ENCODE assay signal across 27 cellular contexts in the genomic region with DNA sequence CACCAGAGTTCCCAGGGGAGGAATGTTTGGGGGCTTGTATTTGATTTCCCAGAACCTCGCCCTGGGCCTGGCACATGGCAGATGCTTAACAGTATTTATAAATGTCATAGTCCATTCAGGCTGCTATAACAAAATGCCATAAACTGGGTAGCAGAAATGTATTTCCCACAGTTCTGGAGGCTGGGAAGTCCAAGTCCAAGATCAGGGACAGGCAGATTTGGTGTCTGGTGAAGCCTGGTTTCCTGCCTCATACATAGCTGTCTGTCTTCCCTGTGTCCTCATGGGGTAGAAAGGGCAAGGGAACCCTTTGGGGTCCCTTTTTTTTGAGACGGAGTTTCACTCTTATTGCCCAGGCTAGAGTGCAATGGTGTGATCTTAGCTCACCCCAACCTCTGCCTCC.
"Had no signal": no experiment of that assay in that cellular context is flagged by ENCODE, and none has a peak within 500 bp of the region (broad histone marks: within the 10 kb centered on the region; RNA-seq: fewer than 3 reads in every experiment).

No MANE protein-coding gene starts in this region.

- H3K4me3 Mint-ChIP-seq: endodermal cell; immature natural killer cell; natural killer cell; stimulated activated naive CD8-positive, alpha-beta T cell treated with anti-CD3 and anti-CD28 coated beads, Interleukin-15, amount 100 ng/mL, for 72 hours had no signal

- H3K27me3 ChIP-seq: dorsolateral prefrontal cortex, gastrocnemius medialis, pancreas, suprapubic skin, thyroid gland, upper lobe of left lung had no signal

- H3K4me1 ChIP-seq: pancreas had no signal

- H3K27me3 Mint-ChIP-seq: stimulated activated naive CD8-positive, alpha-beta T cell treated with anti-CD3 and anti-CD28 coated beads, Interleukin-15, amount 100 ng/mL, for 72 hours had no signal

- H3K4me3 ChIP-seq: dorsolateral prefrontal cortex, gastrocnemius medialis, lower lobe of right lung, pancreas, smooth muscle cell, suprapubic skin, thyroid gland, upper lobe of left lung had no signal

- H3K27ac ChIP-seq: epithelial cell of prostate, gastrocnemius medialis, lower lobe of right lung, pancreas, suprapubic skin, upper lobe of left lung had no signal

- H3K27ac Mint-ChIP-seq: endodermal cell; immature natural killer cell; natural killer cell; stimulated activated naive CD8-positive, alpha-beta T cell treated with anti-CD3 and anti-CD28 coated beads, Interleukin-15, amount 100 ng/mL, for 72 hours had no signal

- H3K4me1 Mint-ChIP-seq: immature natural killer cell; natural killer cell; stimulated activated naive CD8-positive, alpha-beta T cell treated with anti-CD3 and anti-CD28 coated beads, Interleukin-15, amount 100 ng/mL, for 72 hours had no signal

- ATAC-seq: esophagus mucosa; gastrocnemius medialis; lower lobe of right lung; natural killer cell; pancreas; sciatic nerve; stimulated activated naive CD8-positive, alpha-beta T cell treated with anti-CD3 and anti-CD28 coated beads, Interleukin-15, amount 100 ng/mL, for 72 hours had no signal

- H3K36me3 Mint-ChIP-seq: immature natural killer cell, natural killer cell had no signal

- H3K4me2 ChIP-seq: smooth muscle cell had no signal

- H3K9me3 Mint-ChIP-seq: endodermal cell; immature natural killer cell; natural killer cell; stimulated activated naive CD8-positive, alpha-beta T cell treated with anti-CD3 and anti-CD28 coated beads, Interleukin-15, amount 100 ng/mL, for 72 hours had no signal

- DNase-seq: caudate nucleus; cerebellar nuclear complex; dorsolateral prefrontal cortex; effector CD4-positive, alpha-beta T cell; endodermal cell; foreskin fibroblast; gastrocnemius medialis; hypothalamus; immature natural killer cell; lower lobe of right lung; natural killer cell; occipital lobe; pancreas; retina; stimulated activated CD4-positive, alpha-beta T cell treated with anti-CD3 and anti-CD28 coated beads, Interleukin-12 subunit alpha, Interleukin-12 subunit beta, amount 100 ng/mL, for 4 hours; stimulated activated CD4-positive, alpha-beta T cell treated with anti-CD3 and anti-CD28 coated beads, Interleukin-1b, Interleukin-23, amount 100 ng/mL, for 48 hours; stimulated activated CD4-positive, alpha-beta T cell treated with anti-CD3 and anti-CD28 coated beads, Interleukin-4, amount 100 ng/mL, for 1 hour; stimulated activated CD8-positive, alpha-beta memory T cell treated with anti-CD3 and anti-CD28 coated beads, Interleukin-4, amount 100 ng/mL, for 48 hours; stimulated activated naive CD4-positive, alpha-beta T cell; stimulated activated naive CD8-positive, alpha-beta T cell treated with anti-CD3 and anti-CD28 coated beads, Interleukin-15, amount 100 ng/mL, for 72 hours; thyroid gland; upper lobe of left lung had no signal

- H3K36me3 ChIP-seq: gastrocnemius medialis, lower lobe of right lung, pancreas, suprapubic skin, thyroid gland, upper lobe of left lung had no signal

- H3K9me3 ChIP-seq: gastrocnemius medialis, lower lobe of right lung, pancreas, suprapubic skin, thyroid gland, upper lobe of left lung had no signal
